Comparison of ENCODE assay signal across 8 cellular contexts in the genomic region with DNA sequence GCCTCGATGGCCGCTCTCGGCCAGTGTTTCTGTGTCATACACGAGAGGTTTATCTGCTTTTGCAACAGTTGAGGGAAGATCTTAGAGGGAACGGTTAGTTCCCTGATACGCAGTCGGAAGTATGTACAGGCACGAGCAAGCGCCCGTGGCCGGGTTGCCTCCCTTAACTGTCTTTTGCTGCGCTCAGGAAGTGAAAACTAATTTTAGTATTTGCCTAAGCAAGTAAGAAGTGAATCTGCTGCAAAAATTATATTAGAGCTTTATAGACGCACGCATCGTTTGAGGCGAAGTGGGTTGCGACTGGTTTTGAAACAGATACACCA. TPM values are rescaled to one million over a fixed set of nuclear protein-coding genes. Genes with fewer than 3 reads are reported as not detected.
DNase-seq lines count a peak whose midpoint lies in the region; ATAC-seq, FAIRE-seq and TF ChIP-seq lines count a peak whose summit lies in the region.

No MANE protein-coding gene starts in this region.

- H3K9me3 ChIP-seq in Panc1 (ENCODE audit: control insufficient read depth, insufficient read depth, low read depth, low read length) (no peaks in the 10 kb centered on the region), K562 (replicated peaks; ENCODE audit: control insufficient read depth, insufficient read depth, low read depth, low read length) (no peaks in the 10 kb centered on the region)

- CTCF ChIA-PET in Panc1 (lab: Charles Lee) (no interaction called here), K562 (lab: Yijun Ruan, JAX; ENCODE audit: low intra/inter-chr PET ratio) (no interaction called here)

- peaks cover 32% of the 10 kb centered on the region for H3K79me2 ChIP-seq in K562 (ENCODE audit: control insufficient read depth, insufficient read depth, low read length)

- peak overlapping the region; percentile 87 for H2AFZ ChIP-seq in K562 (ENCODE audit: low read depth, low read length)

- H3K27me3 ChIP-seq in Panc1 (ENCODE audit: control insufficient read depth, insufficient read depth, low read length) (no peaks in the 10 kb centered on the region), K562 (ENCODE audit: control insufficient read depth in 2 of 2, insufficient read depth in 2 of 2, low read length in 2 of 2) (no peaks in the 10 kb centered on the region), kidney epithelial cell (ENCODE audit: control insufficient read depth, insufficient read depth, low read length) (no peaks in the 10 kb centered on the region)

- no peak for TF ChIP-seq POLR2A in K562 (conservative IDR thresholded peaks at IDR 0.05)

- H3K4me1 ChIP-seq in Panc1 (ENCODE audit: control insufficient read depth, insufficient read depth, low read length) (peaks cover 46% of the 10 kb centered on the region), K562 (replicated peaks in 1 of 2; ENCODE audit: control insufficient read depth in 2 of 2, insufficient read depth in 2 of 2, low read length in 2 of 2) (peaks cover 6 to 25% of the 10 kb centered on the region in 2 experiments)

- H3K4me3 ChIP-seq in Panc1 (ENCODE audit: low read depth in 2 of 2, low read length in 2 of 2) (peak overlapping the region; percentile 83 to 91), K562 (peak overlapping the region; percentile 82), kidney epithelial cell (ENCODE audit: low read depth, low read length) (peak overlapping the region; percentile 85)

- TF ChIP-seq CTCF in Panc1 (IDR thresholded peaks at IDR 0.05): no peak
- TF ChIP-seq CTCF in K562 (IDR thresholded peaks at IDR 0.05 in 2 of 3, conservative IDR thresholded peaks at IDR 0.05 in 1 of 3; ENCODE audit: insufficient read depth in 2 of 3, low read depth in 1 of 3, low read length in 3 of 3): no peak
- no peak for TF ChIP-seq CTCF in kidney epithelial cell (IDR thresholded peaks at IDR 0.05; ENCODE audit: insufficient read depth, low read length, poor library complexity, severe bottlenecking)

- H3K9ac ChIP-seq in K562 (ENCODE audit: insufficient read depth in 1 of 2, low read depth in 2 of 2, low read length in 2 of 2): peak overlapping the region; percentile 61 to 91

- 3% methylated on average over 15 of the region's 17 CpGs for WGBS in K562 (ENCODE audit: insufficient coverage, low coverage, missing lambda C conversion rate)

- H3K27ac ChIP-seq in Panc1 (ENCODE audit: low read length): peak overlapping the region; percentile 87
- H3K27ac ChIP-seq in K562 (ENCODE audit: extremely low read depth, low read depth, low read length): peak overlapping the region; percentile 68

- intact Hi-C loops in Panc1 (cut with micrococcal nuclease; ENCODE audit: unreplicated experiment): no loop called here
- intact Hi-C loops in K562 (cut with micrococcal nuclease): no loop called here

- peak; percentile 44; the same call in 1 of the 2 replicates for TF ChIP-seq EP300 in K562 (IDR thresholded peaks at IDR 0.05; ENCODE audit: low read length)

- H3K4me2 ChIP-seq in K562 (ENCODE audit: insufficient read depth, low read length): peak overlapping the region; percentile 80

- no peaks in the 10 kb centered on the region for H3K9me1 ChIP-seq in K562 (ENCODE audit: control insufficient read depth, insufficient read depth, low read length)

- TF ChIP-seq RAD21 in K562 (CRISPR knock-in tag; conservative IDR thresholded peaks at IDR 0.05 in 1 of 2, IDR thresholded peaks at IDR 0.05 in 1 of 2): no peak; a peak in 1 of 4 replicates

- FAIRE-seq in K562 (lab: Jason Lieb, UNC): peak; percentile 83

- H3K36me3 ChIP-seq in Panc1 (ENCODE audit: control insufficient read depth, insufficient read depth, low read length): no peaks in the 10 kb centered on the region
- H3K36me3 ChIP-seq in K562 (ENCODE audit: control insufficient read depth, insufficient read depth, low read length): no peaks in the 10 kb centered on the region
- H3K36me3 ChIP-seq in kidney epithelial cell (ENCODE audit: control insufficient read depth, insufficient read depth, low read length): no peaks in the 10 kb centered on the region

- peak; percentile 35 for DNase-seq in activated CD8-positive, alpha-beta memory T cell treated with anti-CD3 and anti-CD28 coated beads, Interleukin-2, amount 50 U/mL, for 4 hours
- DNase-seq in activated CD8-positive, alpha-beta memory T cell treated with anti-CD3 and anti-CD28 coated beads for 24 hours: no peak
- DNase-seq in Panc1 (ENCODE audit: low read depth, low spot score) (no peak), K562 (ENCODE audit: extremely low read depth in 1 of 4, low spot score in 3 of 4) (peak in 1 of 4 experiments; percentile 56), kidney epithelial cell (ENCODE audit: low read depth) (no peak), midbrain (lab: John Stamatoyannopoulos, UW) (no peak)
- peak; percentile 33 for DNase-seq in stimulated activated naive CD8-positive, alpha-beta T cell treated with anti-CD3 and anti-CD28 coated beads, Interleukin-15, Interleukin-2, amounts not matched to agents 100 U/mL and 50 U/mL, for 24 hours

- H4K20me1 ChIP-seq in K562 (replicated peaks; ENCODE audit: control insufficient read depth, insufficient read depth, low read length): no peaks in the 10 kb centered on the region

- BruUV-seq in Panc1 (replicated peaks; lab: Mats Ljungman, UMichigan): no TSS peak
- BruUV-seq in K562 (replicated peaks; lab: Mats Ljungman, UMichigan): no TSS peak

- peak; percentile 17 for ATAC-seq in HG02970 (IDR thresholded peaks at IDR 0.05; ENCODE audit: low FRiP score, unreplicated experiment)
- ATAC-seq in Panc1: peak; percentile 9
- ATAC-seq in K562: peak; percentile 43
- no peak for ATAC-seq in stimulated activated naive CD8-positive, alpha-beta T cell treated with anti-CD3 and anti-CD28 coated beads, Interleukin-15, Interleukin-2, amounts not matched to agents 100 U/mL and 50 U/mL, for 24 hours

- POLR2A ChIA-PET in Panc1 (lab: Charles Lee): no interaction called here
- POLR2A ChIA-PET in K562 (lab: Yijun Ruan, JAX): no interaction called here

- in situ Hi-C loops in Panc1 (cut with HindIII; ENCODE audit: low pct_unique_long_range_greater_than_20kb, low sequenced_read_pairs) (no loop called here), K562 (cut with MboI) (no loop called here)

TF ChIP-seq in K562, 482 proteins besides CTCF, POLR2A, EP300 and RAD21 (continues in another document):
- 0 out of 2 replicates have a peak, but pooled peaks have one; percentile 3 for TF ChIP-seq CEBPB (tag; IDR thresholded peaks at IDR 0.05)
- 0 out of 2 replicates have a peak, but pooled peaks have one; percentile 37 for TF ChIP-seq L3MBTL2 (IDR thresholded peaks at IDR 0.05)
- TF ChIP-seq ID3 (CRISPR knock-in tag; IDR thresholded peaks at IDR 0.05): no peak
- TF ChIP-seq ID3 (tag; IDR thresholded peaks at IDR 0.05): 0 out of 2 replicates have a peak, but pooled peaks have one; percentile 45
- TF ChIP-seq KDM5B (IDR thresholded peaks at IDR 0.05; ENCODE audit: insufficient replicate concordance, low read depth, low read length): peak; percentile 31
- TF ChIP-seq CSDE1 (IDR thresholded peaks at IDR 0.05): no peak
- peak in 1 of 3 experiments; percentile 15 for TF ChIP-seq YY1 (IDR thresholded peaks at IDR 0.05; ENCODE audit: borderline replicate concordance in 1 of 3, control insufficient read depth in 1 of 3, extremely low read depth in 1 of 3, insufficient read depth in 3 of 3, insufficient read length in 1 of 3, insufficient replicate concordance in 2 of 3, low read depth in 1 of 3, low read length in 2 of 3)
- peak; percentile 23; the same call in 1 of the 2 replicates for TF ChIP-seq ETV1 (tag; conservative IDR thresholded peaks at IDR 0.05; ENCODE audit: low read depth)
- peak in 1 of 2 experiments; percentile 10; a peak in 1 of 4 replicates for TF ChIP-seq ZNF639 (CRISPR knock-in tag; conservative IDR thresholded peaks at IDR 0.05 in 1 of 2, IDR thresholded peaks at IDR 0.05 in 1 of 2)

RNA-seq across cellular contexts. Expression of gene MTM1, which starts 0.7 kb away (rescaled TPM):
- total RNA-seq in Panc1 (2021; ENCODE audit: unreplicated experiment) (24.0 TPM), K562 (2014; rRNA removed) (9.4 and 10.7 TPM in 2 replicates), K562 (2014; rRNA removed; fragmentation: Illumina TruSeq; extraction: Trizol) (12.0 and 13.2 TPM in 2 replicates), K562 (2015; rRNA removed; fragmentation: Illumina TruSeq; extraction: Trizol) (12.7 and 13.3 TPM in 2 replicates), K562 (2021) (11.3 and 13.3 TPM in 2 replicates), kidney epithelial cell (6.6 and 12.4 TPM in 2 replicates)
- polyA plus RNA-seq in Panc1 (2012; ENCODE audit: insufficient read length): 9.9 TPM
- total RNA-seq in K562 (2011; cell fraction: chromatin; rRNA removed; ENCODE audit: low replicate concordance): 15.7 and 18.4 TPM in 2 replicates
- 5.0 and 10.2 TPM in 2 replicates for total RNA-seq in K562 (2011; cell fraction: nucleolus; rRNA removed)
- total RNA-seq in K562 (2011; cell fraction: nucleoplasm; rRNA removed): 9.2 and 10.6 TPM in 2 replicates
- polyA plus RNA-seq in K562 (2011; rRNA removed) (6.0 and 7.7 TPM in 2 replicates), K562 (2014; fragmentation: Illumina TruSeq; extraction: Trizol) (9.9 and 11.3 TPM in 2 replicates), K562 (2014; fragmentation: Nextera tagmentation; extraction: Ambion mirVana) (1 to 10 TPM; 5.6 to 9.5 TPM), K562 (2014; rRNA removed) (9.0 and 12.1 TPM in 2 replicates)
- 1.6 and 3.7 TPM in 2 replicates for polyA plus RNA-seq in K562 (2011; cell fraction: cytosol; rRNA removed)
- polyA plus RNA-seq in K562 (2011; cell fraction: nucleus; rRNA removed): 2.9 and 3.7 TPM in 2 replicates
- polyA plus RNA-seq in K562 (2012): 9.5 and 11.3 TPM in 2 replicates
- polyA minus RNA-seq in K562 (2011; rRNA and poly(A)+ RNA removed): 10.1 and 10.7 TPM in 2 replicates
- 1.9 and 3.3 TPM in 2 replicates for polyA minus RNA-seq in K562 (2011; cell fraction: cytosol; rRNA and poly(A)+ RNA removed)
- 8.2 and 9.8 TPM in 2 replicates for polyA minus RNA-seq in K562 (2011; cell fraction: nucleus; rRNA and poly(A)+ RNA removed)

Comparison
In these comparisons a context has a peak if more than half of its experiments do, and no peak if none do; other contexts are left out.
1. DNase-seq: peak in activated CD8-positive, alpha-beta memory T cell treated with anti-CD3 and anti-CD28 coated beads, Interleukin-2, amount 50 U/mL, for 4 hours (single experiment) and stimulated activated naive CD8-positive, alpha-beta T cell treated with anti-CD3 and anti-CD28 coated beads, Interleukin-15, Interleukin-2, amounts not matched to agents 100 U/mL and 50 U/mL, for 24 hours (single experiment); none in activated CD8-positive, alpha-beta memory T cell treated with anti-CD3 and anti-CD28 coated beads for 24 hours (single experiment), Panc1 (single experiment), kidney epithelial cell (single experiment) and midbrain (single experiment).
2. Peak in every context shown above with its lines, with median percentiles within 50 percentile points of each other: H3K4me3 ChIP-seq.